Comparison of ENCODE assay signal across 8 cellular contexts in the genomic region with DNA sequence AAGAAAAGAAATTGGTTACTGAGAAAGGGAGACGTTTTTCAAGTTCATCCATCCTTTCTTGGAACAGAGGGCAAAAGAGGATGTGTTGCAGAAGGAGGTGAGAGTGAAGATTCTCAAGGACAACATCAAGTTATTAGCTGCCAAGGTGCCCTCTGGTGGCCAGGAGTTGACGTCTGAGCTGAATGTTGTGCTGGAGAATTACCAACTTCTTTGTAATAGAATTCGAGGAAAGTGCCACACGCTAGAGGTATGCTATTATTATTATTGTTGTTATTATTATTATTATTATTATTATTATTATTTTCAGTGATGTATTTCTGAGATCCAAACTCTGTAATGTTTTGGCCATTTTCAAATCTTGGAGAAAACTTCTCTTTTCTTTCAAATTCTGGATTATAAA.
DNase-seq lines count a peak whose midpoint lies in the region; ATAC-seq, FAIRE-seq and TF ChIP-seq lines count a peak whose summit lies in the region.

No MANE protein-coding gene starts in this region.

- ATAC-seq in GM21515 (IDR thresholded peaks at IDR 0.05; ENCODE audit: unreplicated experiment), result peak; percentile 87
- ATAC-seq in gastroesophageal sphincter, result peak; percentile 43

- peak; percentile 71 for TF ChIP-seq CTCF in D721Med (IDR thresholded peaks at IDR 0.05; ENCODE audit: insufficient read depth, missing control alignments)
- peak; percentile 66 for TF ChIP-seq CTCF in KMS-11 (conservative IDR thresholded peaks at IDR 0.05; ENCODE audit: low read depth, low read length)
- TF ChIP-seq CTCF in gastroesophageal sphincter (IDR thresholded peaks at IDR 0.05), result peak; percentile 42 to 64 (median 52)

- no peaks in the 10 kb centered on the region for H3K79me2 ChIP-seq in KMS-11 (ENCODE audit: insufficient read depth, low read depth)

- TF ChIP-seq EP300 in gastroesophageal sphincter (IDR thresholded peaks at IDR 0.05), result no peak

- H3K4me1 ChIP-seq in KMS-11 (ENCODE audit: low read depth, poor library complexity, severe bottlenecking) (no peaks in the 10 kb centered on the region), gastroesophageal sphincter (peaks cover 0 to 14% (median 0%) of the 10 kb centered on the region in 3 donors)

- no peak overlapping the region for H3K4me2 ChIP-seq in KMS-11

- H3K4me3 ChIP-seq in KMS-11 (IDR thresholded peaks at IDR 0.05; ENCODE audit: insufficient read depth, low read depth, low read length) (no peak overlapping the region), gastroesophageal sphincter (no peak overlapping the region)

- H2AFZ ChIP-seq in KMS-11 (ENCODE audit: low read depth), result no peak overlapping the region

- H3K9me3 ChIP-seq in gastroesophageal sphincter, result no peaks in the 10 kb centered on the region

- DNase-seq in D721Med (ENCODE audit: insufficient read length, low spot score) (peak; percentile 15), SIG-M5 treated with dmso at 0.1 percent for 504 hours (lab: John Stamatoyannopoulos, UW; ENCODE audit: unreplicated experiment) (peak; percentile 79), pons (ENCODE audit: low spot score) (peak; percentile 75), ureter (ENCODE audit: low spot score) (peak; percentile 78)
- peak; percentile 57 for DNase-seq in activated effector memory CD4-positive, alpha-beta T cell treated with Interleukin-2 at 50 U/mL for 16 hours

- TF ChIP-seq POLR2A in gastroesophageal sphincter (IDR thresholded peaks at IDR 0.05), result no peak

- 1 to 4% methylated on average over 4 of the region's 4 CpGs for WGBS in gastroesophageal sphincter (ENCODE audit: low coverage in 1 of 2), 2 donors

- H3K27me3 ChIP-seq in KMS-11 (ENCODE audit: insufficient read depth, low read depth), result no peaks in the 10 kb centered on the region
- no peaks in the 10 kb centered on the region for H3K27me3 ChIP-seq in gastroesophageal sphincter

- FAIRE-seq in D721Med (lab: Jason Lieb, UNC), result no peak

- H3K27ac ChIP-seq in KMS-11, result no peak overlapping the region
- no peak overlapping the region for H3K27ac ChIP-seq in gastroesophageal sphincter

- H3K36me3 ChIP-seq in KMS-11 (ENCODE audit: insufficient read depth) (no peaks in the 10 kb centered on the region), gastroesophageal sphincter (peaks cover 0 to 38% of the 10 kb centered on the region in 2 donors)

- H3K9ac ChIP-seq in KMS-11, result no peak overlapping the region

- H4K20me1 ChIP-seq in KMS-11 (ENCODE audit: insufficient read depth), result no peaks in the 10 kb centered on the region

Comparison
In these comparisons a context has a peak if more than half of its experiments do, and no peak if none do; other contexts are left out.
1. DNase-seq: peak in every context shown above with its lines; median percentile 79 in SIG-M5 treated with dmso at 0.1 percent for 504 hours; 78 in ureter; 75 in pons; 57 in activated effector memory CD4-positive, alpha-beta T cell treated with Interleukin-2 at 50 U/mL for 16 hours; 15 in D721Med.